10 cellular contexts compared by ENCODE assay signal in the genomic region with DNA sequence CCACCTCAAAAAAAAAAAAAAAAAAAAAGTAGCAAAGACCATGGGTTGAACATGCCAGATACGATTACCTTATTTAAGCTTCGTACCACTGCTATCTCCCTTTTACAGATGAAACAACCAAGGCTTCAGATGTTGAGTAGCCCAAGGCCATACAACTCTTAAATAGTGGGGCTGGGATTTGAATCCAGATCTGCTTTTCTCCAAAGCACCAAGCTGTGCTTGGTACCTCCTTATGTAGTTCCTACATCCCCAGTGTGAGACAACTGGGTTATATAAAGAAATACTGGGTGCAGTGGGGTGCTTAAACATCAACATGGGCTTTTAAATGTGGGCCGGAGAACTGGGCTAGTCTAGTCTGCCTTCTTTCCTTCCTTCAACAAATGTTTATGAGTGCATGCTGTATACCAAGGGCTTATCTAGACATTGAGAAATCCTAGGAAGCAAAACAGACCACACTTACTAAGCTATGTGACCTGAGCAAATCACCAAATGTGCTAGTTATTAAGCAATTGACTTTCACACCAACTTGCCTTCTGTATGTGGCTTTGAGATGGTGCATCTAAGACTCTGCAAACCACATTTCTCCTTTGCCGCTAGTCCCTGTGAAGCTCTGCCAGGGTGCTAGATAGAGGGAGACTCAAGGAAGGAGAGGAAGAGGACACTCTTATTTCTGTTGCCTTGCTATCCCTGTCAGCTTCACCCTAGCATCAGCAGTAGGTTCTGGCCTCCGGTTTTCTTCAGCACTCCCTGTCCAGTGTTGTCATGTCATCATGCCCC.
DNase-seq lines count a peak whose midpoint lies in the region; ATAC-seq and TF ChIP-seq lines count a peak whose summit lies in the region.
"Had no signal": no experiment of that assay in that cellular context is flagged by ENCODE, and none has a peak within 500 bp of the region (broad histone marks: within the 10 kb centered on the region; RNA-seq: fewer than 3 reads in every experiment).

No MANE protein-coding gene starts in this region.

- H3K27me3 ChIP-seq in adipocyte (replicated peaks; ENCODE audit: control insufficient read depth, insufficient read depth, low read length) (no peaks in the 10 kb centered on the region), osteoblast (ENCODE audit: insufficient read depth, low read length) (no peaks in the 10 kb centered on the region)

- H3K9ac ChIP-seq in adipocyte (ENCODE audit: low read length): no peak overlapping the region

- H3K4me3 ChIP-seq in AG09309 (ENCODE audit: control insufficient read depth, low read depth, low read length): no peak overlapping the region
- no peak overlapping the region for H3K4me3 ChIP-seq in Jurkat, Clone E6-1 (ENCODE audit: low read length)
- no peak overlapping the region for H3K4me3 ChIP-seq in adipocyte (ENCODE audit: low read length)
- H3K4me3 ChIP-seq in osteoblast (ENCODE audit: insufficient read depth, low read length): no peak overlapping the region

- no peak overlapping the region for H3K4me3 Mint-ChIP-seq in memory B cell
- H3K4me3 Mint-ChIP-seq: stimulated activated naive CD8-positive, alpha-beta T cell treated with anti-CD3 and anti-CD28 coated beads, Interleukin-15, Interleukin-2, amounts not matched to agents 100 ng/mL and 50 ng/mL, for 24 hours had no signal

- H3K4me1 ChIP-seq in adipocyte (ENCODE audit: control insufficient read depth, insufficient read depth, low read length): peaks cover 34% of the 10 kb centered on the region
- peaks cover 8% of the 10 kb centered on the region for H3K4me1 ChIP-seq in osteoblast (ENCODE audit: insufficient read depth, low read length)

- intact Hi-C loops in left colon (cut with DNase I, micrococcal nuclease): no loop called here

- no peaks in the 10 kb centered on the region for H3K79me2 ChIP-seq in osteoblast (ENCODE audit: insufficient read depth, low read length)

- H3K9me3 Mint-ChIP-seq in memory B cell: no peaks in the 10 kb centered on the region
- H3K9me3 Mint-ChIP-seq: activated T-cell treated with anti-CD3 and anti-CD28 coated beads, Interleukin-2, amount 50 U/mL, for 72 hours; stimulated activated naive CD8-positive, alpha-beta T cell treated with anti-CD3 and anti-CD28 coated beads, Interleukin-15, Interleukin-2, amounts not matched to agents 100 ng/mL and 50 ng/mL, for 24 hours had no signal

- no peak overlapping the region for H2AFZ ChIP-seq in osteoblast (ENCODE audit: low read length)

- H3K36me3 Mint-ChIP-seq in memory B cell: no peaks in the 10 kb centered on the region

- DNase-seq in AG09309 (ENCODE audit: low read depth) (peak; percentile 82), adipocyte (ENCODE audit: low read depth) (peak; percentile 56), memory B cell (ENCODE audit: low spot score in 2 of 2) (no peak), GM19240 (ENCODE audit: insufficient read length, low spot score) (no peak), NCI-H187 (lab: John Stamatoyannopoulos, UW) (no peak), osteoblast (ENCODE audit: insufficient read length, low spot score, missing footprints) (no peak), left colon (no peak)
- peak; percentile 19 for DNase-seq in Jurkat, Clone E6-1 (ENCODE audit: low read depth, low spot score)
- DNase-seq: activated T-cell treated with anti-CD3 and anti-CD28 coated beads, Interleukin-2, amount 50 U/mL, for 72 hours had no signal

- H3K27ac ChIP-seq in osteoblast (ENCODE audit: low read depth, low read length): no peak overlapping the region

- H3K27ac Mint-ChIP-seq in memory B cell: peak overlapping the region; percentile 64
- H3K27ac Mint-ChIP-seq: stimulated activated naive CD8-positive, alpha-beta T cell treated with anti-CD3 and anti-CD28 coated beads, Interleukin-15, Interleukin-2, amounts not matched to agents 100 ng/mL and 50 ng/mL, for 24 hours had no signal

- H3K4me1 Mint-ChIP-seq in memory B cell: peaks cover 19% of the 10 kb centered on the region

- no peaks in the 10 kb centered on the region for H3K36me3 ChIP-seq in adipocyte (ENCODE audit: control insufficient read depth, insufficient read depth, low read length, severe bottlenecking)
- no peaks in the 10 kb centered on the region for H3K36me3 ChIP-seq in osteoblast (ENCODE audit: insufficient read depth, low read length)

- no peak overlapping the region for H3K4me2 ChIP-seq in osteoblast (ENCODE audit: insufficient read depth, low read length)

- TF ChIP-seq CTCF in AG09309 (IDR thresholded peaks at IDR 0.05; ENCODE audit: control insufficient read depth, insufficient read depth, low read depth, low read length, missing control alignments) (no peak), osteoblast (IDR thresholded peaks at IDR 0.05; ENCODE audit: extremely low read depth, low read depth, low read length) (no peak)

- H4K20me1 ChIP-seq in osteoblast (ENCODE audit: insufficient read depth, low read length): no peaks in the 10 kb centered on the region

- ATAC-seq in memory B cell (ENCODE audit: low read depth) (no peak), left colon (no peak)

- H3K9me3 ChIP-seq in adipocyte (ENCODE audit: control insufficient read depth, low read length) (no peaks in the 10 kb centered on the region), osteoblast (ENCODE audit: low read depth, low read length) (no peaks in the 10 kb centered on the region)

- no peaks in the 10 kb centered on the region for H3K27me3 Mint-ChIP-seq in memory B cell
- H3K27me3 Mint-ChIP-seq: stimulated activated naive CD8-positive, alpha-beta T cell treated with anti-CD3 and anti-CD28 coated beads, Interleukin-15, Interleukin-2, amounts not matched to agents 100 ng/mL and 50 ng/mL, for 24 hours had no signal

Comparison
In these comparisons a context has a peak if more than half of its experiments do, and no peak if none do; other contexts are left out.
1. DNase-seq: peak in AG09309 (single experiment), Jurkat, Clone E6-1 (single experiment) and adipocyte (single experiment); none in memory B cell (0 of 2), GM19240 (single experiment), NCI-H187 (0 of 2), osteoblast (single experiment) and left colon (0 of 2).